ENCODE assay signal across 2 cellular contexts in genomic region chr17:65583921-65584603, GRCh38.
TF ChIP-seq lines count a peak whose summit lies in the region.

No MANE protein-coding gene starts in this region.

TF ChIP-seq in SK-N-SH, 30 proteins besides CTCF, POLR2A, EP300 and RAD21:
- TF ChIP-seq, protein P1, sequence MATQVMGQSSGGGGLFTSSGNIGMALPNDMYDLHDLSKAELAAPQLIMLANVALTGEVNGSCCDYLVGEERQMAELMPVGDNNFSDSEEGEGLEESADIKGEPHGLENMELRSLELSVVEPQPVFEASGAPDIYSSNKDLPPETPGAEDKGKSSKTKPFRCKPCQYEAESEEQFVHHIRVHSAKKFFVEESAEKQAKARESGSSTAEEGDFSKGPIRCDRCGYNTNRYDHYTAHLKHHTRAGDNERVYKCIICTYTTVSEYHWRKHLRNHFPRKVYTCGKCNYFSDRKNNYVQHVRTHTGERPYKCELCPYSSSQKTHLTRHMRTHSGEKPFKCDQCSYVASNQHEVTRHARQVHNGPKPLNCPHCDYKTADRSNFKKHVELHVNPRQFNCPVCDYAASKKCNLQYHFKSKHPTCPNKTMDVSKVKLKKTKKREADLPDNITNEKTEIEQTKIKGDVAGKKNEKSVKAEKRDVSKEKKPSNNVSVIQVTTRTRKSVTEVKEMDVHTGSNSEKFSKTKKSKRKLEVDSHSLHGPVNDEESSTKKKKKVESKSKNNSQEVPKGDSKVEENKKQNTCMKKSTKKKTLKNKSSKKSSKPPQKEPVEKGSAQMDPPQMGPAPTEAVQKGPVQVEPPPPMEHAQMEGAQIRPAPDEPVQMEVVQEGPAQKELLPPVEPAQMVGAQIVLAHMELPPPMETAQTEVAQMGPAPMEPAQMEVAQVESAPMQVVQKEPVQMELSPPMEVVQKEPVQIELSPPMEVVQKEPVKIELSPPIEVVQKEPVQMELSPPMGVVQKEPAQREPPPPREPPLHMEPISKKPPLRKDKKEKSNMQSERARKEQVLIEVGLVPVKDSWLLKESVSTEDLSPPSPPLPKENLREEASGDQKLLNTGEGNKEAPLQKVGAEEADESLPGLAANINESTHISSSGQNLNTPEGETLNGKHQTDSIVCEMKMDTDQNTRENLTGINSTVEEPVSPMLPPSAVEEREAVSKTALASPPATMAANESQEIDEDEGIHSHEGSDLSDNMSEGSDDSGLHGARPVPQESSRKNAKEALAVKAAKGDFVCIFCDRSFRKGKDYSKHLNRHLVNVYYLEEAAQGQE (IDR thresholded peaks at IDR 0.05; ENCODE audit: low read depth, low read length) = no peak
- no peak for TF ChIP-seq GATA2 (CRISPR knock-in tag; IDR thresholded peaks at IDR 0.05)
- no peak for TF ChIP-seq GABPA (IDR thresholded peaks at IDR 0.05; ENCODE audit: low read depth)
- no peak for TF ChIP-seq TAF1 (IDR thresholded peaks at IDR 0.05; ENCODE audit: borderline replicate concordance, low read depth, low read length)
- TF ChIP-seq POLR2AphosphoS5 (IDR thresholded peaks at IDR 0.05; ENCODE audit: low read depth, low read length) = no peak
- TF ChIP-seq RFX5 (IDR thresholded peaks at IDR 0.05; ENCODE audit: low read length) = no peak
- TF ChIP-seq CHD2 (IDR thresholded peaks at IDR 0.05; ENCODE audit: low read length, partially characterized antibody) = no peak
- no peak for TF ChIP-seq USF2 (IDR thresholded peaks at IDR 0.05; ENCODE audit: borderline replicate concordance, low read depth, low read length)
- TF ChIP-seq PBX3 (IDR thresholded peaks at IDR 0.05) = no peak
- no peak for TF ChIP-seq RCOR1 (IDR thresholded peaks at IDR 0.05; ENCODE audit: low read length)
- no peak for TF ChIP-seq ELF1 (IDR thresholded peaks at IDR 0.05)
- TF ChIP-seq YY1 (IDR thresholded peaks at IDR 0.05; ENCODE audit: low read depth) = no peak
- no peak for TF ChIP-seq FOSL2 (IDR thresholded peaks at IDR 0.05; ENCODE audit: borderline replicate concordance, low read depth)
- TF ChIP-seq MAX (IDR thresholded peaks at IDR 0.05; ENCODE audit: low read depth) = no peak

TF ChIP-seq in H1, 55 proteins besides CTCF, POLR2A, EP300 and RAD21:
- no peak for TF ChIP-seq BCL11A (IDR thresholded peaks at IDR 0.05; ENCODE audit: low read depth in 2 of 2, low read length in 2 of 2)
- TF ChIP-seq HDAC6 (IDR thresholded peaks at IDR 0.05; ENCODE audit: low read depth, low read length) = no peak
- no peak for TF ChIP-seq NANOG (IDR thresholded peaks at IDR 0.05; ENCODE audit: insufficient read depth, low read depth, low read length, poor library complexity, severe bottlenecking)
- TF ChIP-seq MAX (IDR thresholded peaks at IDR 0.05) = no peak
- TF ChIP-seq CBX8 (IDR thresholded peaks at IDR 0.05; ENCODE audit: borderline replicate concordance, low read depth, low read length) = no peak
- TF ChIP-seq JUND (IDR thresholded peaks at IDR 0.05; ENCODE audit: low read length) = no peak
- no peak for TF ChIP-seq SAP30 (IDR thresholded peaks at IDR 0.05; ENCODE audit: insufficient read depth, insufficient replicate concordance, low read length)
- no peak for TF ChIP-seq HDAC2 (IDR thresholded peaks at IDR 0.05; ENCODE audit: borderline replicate concordance in 1 of 2, low read depth in 2 of 2, low read length in 2 of 2)
- TF ChIP-seq RFX5 (IDR thresholded peaks at IDR 0.05; ENCODE audit: borderline replicate concordance, low read depth, low read length) = no peak
- TF ChIP-seq ASH2L (IDR thresholded peaks at IDR 0.05; ENCODE audit: low read length) = no peak
- TF ChIP-seq CBX5 (IDR thresholded peaks at IDR 0.05; ENCODE audit: low read depth, low read length) = no peak
- TF ChIP-seq CEBPB (IDR thresholded peaks at IDR 0.05; ENCODE audit: low read depth, low read length) = no peak
